Comparison of ENCODE assay signal across 2 cellular contexts in genomic region chr1:156262461-156263287, GRCh38.
TF ChIP-seq lines count a peak whose summit lies in the region.

No MANE protein-coding gene starts in this region.

TF ChIP-seq in IMR-90, 13 proteins besides CTCF, POLR2A, EP300 and RAD21:
- TF ChIP-seq NFE2L2 (IDR thresholded peaks at IDR 0.05; ENCODE audit: low read depth, low read length): no peak

TF ChIP-seq in GM12878, 131 proteins besides CTCF, POLR2A, EP300 and RAD21:
- TF ChIP-seq SMC3 (IDR thresholded peaks at IDR 0.05; ENCODE audit: borderline replicate concordance, low read length): no peak
- TF ChIP-seq BCL3 (IDR thresholded peaks at IDR 0.05; ENCODE audit: borderline replicate concordance, insufficient read depth, low read depth, low read length, poor library complexity, severe bottlenecking): peak; percentile 91
- TF ChIP-seq TCF12 (IDR thresholded peaks at IDR 0.05; ENCODE audit: low read depth, low read length): no peak
- TF ChIP-seq PBX3 (IDR thresholded peaks at IDR 0.05; ENCODE audit: insufficient replicate concordance, low read depth, low read length): peak; percentile 47
- TF ChIP-seq ZNF24 (IDR thresholded peaks at IDR 0.05): no peak
- TF ChIP-seq MXI1 (IDR thresholded peaks at IDR 0.05; ENCODE audit: low read depth, low read length): no peak
- TF ChIP-seq TAF1 (IDR thresholded peaks at IDR 0.05; ENCODE audit: borderline replicate concordance, low read depth, low read length): no peak
- no peak for TF ChIP-seq SREBF1 (IDR thresholded peaks at IDR 0.05; ENCODE audit: low read length)
- TF ChIP-seq TCF3 (IDR thresholded peaks at IDR 0.05; ENCODE audit: borderline replicate concordance, insufficient read depth, low read depth, low read length): no peak
- TF ChIP-seq BMI1 (IDR thresholded peaks at IDR 0.05; ENCODE audit: borderline replicate concordance): no peak
- TF ChIP-seq ZNF384 (IDR thresholded peaks at IDR 0.05; ENCODE audit: borderline replicate concordance, low read depth, low read length): no peak
- TF ChIP-seq PKNOX1 (IDR thresholded peaks at IDR 0.05): no peak
- no peak for TF ChIP-seq SIX5 (IDR thresholded peaks at IDR 0.05; ENCODE audit: low read depth, low read length, severe bottlenecking)
TF ChIP-seq in GM12878: peak in this region for 2.
